ENCODE assay signal across 10 cellular contexts in genomic region chr3:50572801-50573371, GRCh38. TPM values are rescaled to one million over a fixed set of nuclear protein-coding genes. Genes with fewer than 3 reads are reported as not detected.
DNase-seq lines count a peak whose midpoint lies in the region; ATAC-seq and TF ChIP-seq lines count a peak whose summit lies in the region.
"Had no signal": no experiment of that assay in that cellular context is flagged by ENCODE, and none has a peak within 500 bp of the region (broad histone marks: within the 10 kb centered on the region; RNA-seq: fewer than 3 reads in every experiment).

No MANE protein-coding gene starts in this region.

- no peak for ATAC-seq in Right ventricle myocardium superior (ENCODE audit: poor library complexity)
- peak; percentile 7 to 13 for ATAC-seq in natural killer cell treated with Interleukin-12 subunit alpha and Interleukin-12 subunit beta and Interleukin-15 and Interleukin-18, amount 100 ng/mL, for 72 hours
- no peak for ATAC-seq in upper lobe of left lung (ENCODE audit: low FRiP score in 2 of 2)
- no peak for ATAC-seq in GM21526 (IDR thresholded peaks at IDR 0.05; ENCODE audit: low FRiP score, unreplicated experiment)

- peaks cover 47% of the 10 kb centered on the region for H3K4me1 ChIP-seq in left ventricle myocardium inferior
- peaks cover 29 to 56% (median 52%) of the 10 kb centered on the region in 4 donors for H3K4me1 ChIP-seq in upper lobe of left lung

- DNase-seq in left ventricle myocardium inferior (no peak), Right ventricle myocardium superior (no peak), upper lobe of left lung (no peak), occipital lobe (lab: John Stamatoyannopoulos, UW) (no peak), osteocyte (ENCODE audit: extremely low spot score, unreplicated experiment) (no peak)
- DNase-seq in activated T-helper 1 cell treated with anti-CD3 and anti-CD28 coated beads, Interleukin-12 subunit alpha, Interleukin-12 subunit beta, Interleukin-2, Interleukin-4 antibody, amounts not matched to agents 30 ng/mL and 10 ng/mL and 1 ng/mL, durations not matched to agents 14 hours and 24 hours and 36 hours (ENCODE audit: low spot score), result peak; percentile 42
- peak; percentile 66 for DNase-seq in natural killer cell treated with Interleukin-12 subunit alpha and Interleukin-12 subunit beta and Interleukin-15 and Interleukin-18, amount 100 ng/mL, for 72 hours (ENCODE audit: low spot score)

- H3K9me3 Mint-ChIP-seq in activated T-helper 1 cell treated with anti-CD3 and anti-CD28 coated beads, Interleukin-12 subunit alpha, Interleukin-12 subunit beta, Interleukin-2, Interleukin-4 antibody, amounts not matched to agents 30 ng/mL and 10 ng/mL and 1 ng/mL, durations not matched to agents 14 hours and 24 hours and 36 hours, result no peaks in the 10 kb centered on the region
- H3K9me3 Mint-ChIP-seq in natural killer cell treated with Interleukin-12 subunit alpha and Interleukin-12 subunit beta and Interleukin-15 and Interleukin-18, amount 100 ng/mL, for 72 hours, result no peaks in the 10 kb centered on the region
- no peaks in the 10 kb centered on the region for H3K9me3 Mint-ChIP-seq in osteocyte (ENCODE audit: unreplicated experiment)
- H3K9me3 Mint-ChIP-seq: nephron progenitor cell had no signal

- no peaks in the 10 kb centered on the region for H3K27me3 Mint-ChIP-seq in activated T-helper 1 cell treated with anti-CD3 and anti-CD28 coated beads, Interleukin-12 subunit alpha, Interleukin-12 subunit beta, Interleukin-2, Interleukin-4 antibody, amounts not matched to agents 30 ng/mL and 10 ng/mL and 1 ng/mL, durations not matched to agents 14 hours and 24 hours and 36 hours (ENCODE audit: insufficient read depth)
- no peaks in the 10 kb centered on the region for H3K27me3 Mint-ChIP-seq in natural killer cell treated with Interleukin-12 subunit alpha and Interleukin-12 subunit beta and Interleukin-15 and Interleukin-18, amount 100 ng/mL, for 72 hours
- H3K27me3 Mint-ChIP-seq in osteocyte (ENCODE audit: unreplicated experiment), result no peaks in the 10 kb centered on the region

- H3K27me3 ChIP-seq in left ventricle myocardium inferior (ENCODE audit: low read depth), result no peaks in the 10 kb centered on the region
- no peaks in the 10 kb centered on the region for H3K27me3 ChIP-seq in upper lobe of left lung

- H3K4me3 ChIP-seq in left ventricle myocardium inferior, result no peak overlapping the region
- no peak overlapping the region for H3K4me3 ChIP-seq in upper lobe of left lung
- H3K4me3 ChIP-seq: PC-9 had no signal

- H3K4me3 Mint-ChIP-seq in activated T-helper 1 cell treated with anti-CD3 and anti-CD28 coated beads, Interleukin-12 subunit alpha, Interleukin-12 subunit beta, Interleukin-2, Interleukin-4 antibody, amounts not matched to agents 30 ng/mL and 10 ng/mL and 1 ng/mL, durations not matched to agents 14 hours and 24 hours and 36 hours, result peak overlapping the region; percentile 97
- peak overlapping the region; percentile 77 for H3K4me3 Mint-ChIP-seq in natural killer cell treated with Interleukin-12 subunit alpha and Interleukin-12 subunit beta and Interleukin-15 and Interleukin-18, amount 100 ng/mL, for 72 hours
- no peak overlapping the region for H3K4me3 Mint-ChIP-seq in osteocyte (ENCODE audit: unreplicated experiment)
- H3K4me3 Mint-ChIP-seq: nephron progenitor cell had no signal

- H3K36me3 ChIP-seq in left ventricle myocardium inferior (peaks cover 27% of the 10 kb centered on the region), upper lobe of left lung (peaks cover 0 to 31% (median 10%) of the 10 kb centered on the region in 4 donors)

- peaks cover 78% of the 10 kb centered on the region for H3K4me1 Mint-ChIP-seq in activated T-helper 1 cell treated with anti-CD3 and anti-CD28 coated beads, Interleukin-12 subunit alpha, Interleukin-12 subunit beta, Interleukin-2, Interleukin-4 antibody, amounts not matched to agents 30 ng/mL and 10 ng/mL and 1 ng/mL, durations not matched to agents 14 hours and 24 hours and 36 hours (ENCODE audit: low read depth)
- peaks cover 57 to 59% of the 10 kb centered on the region in 2 donors for H3K4me1 Mint-ChIP-seq in natural killer cell treated with Interleukin-12 subunit alpha and Interleukin-12 subunit beta and Interleukin-15 and Interleukin-18, amount 100 ng/mL, for 72 hours (ENCODE audit: low read depth in 2 of 2)
- H3K4me1 Mint-ChIP-seq in osteocyte (ENCODE audit: unreplicated experiment), result peaks cover 14% of the 10 kb centered on the region

- TF ChIP-seq CTCF in left ventricle myocardium inferior (IDR thresholded peaks at IDR 0.05; ENCODE audit: borderline replicate concordance) (no peak), upper lobe of left lung (IDR thresholded peaks at IDR 0.05) (no peak), osteocyte (IDR thresholded peaks at IDR 0.05) (no peak)

- TF ChIP-seq POLR2A in upper lobe of left lung (IDR thresholded peaks at IDR 0.05), result no peak

- peak overlapping the region; percentile 75 for H3K27ac ChIP-seq in left ventricle myocardium inferior (replicated peaks)
- peak overlapping the region in 3 of 4 donors; percentile 63 to 79 (median 71) for H3K27ac ChIP-seq in upper lobe of left lung
- H3K27ac ChIP-seq: PC-9 had no signal

- H3K27ac Mint-ChIP-seq in activated T-helper 1 cell treated with anti-CD3 and anti-CD28 coated beads, Interleukin-12 subunit alpha, Interleukin-12 subunit beta, Interleukin-2, Interleukin-4 antibody, amounts not matched to agents 30 ng/mL and 10 ng/mL and 1 ng/mL, durations not matched to agents 14 hours and 24 hours and 36 hours, result peak overlapping the region; percentile 97
- peak overlapping the region; percentile 86 to 91 for H3K27ac Mint-ChIP-seq in natural killer cell treated with Interleukin-12 subunit alpha and Interleukin-12 subunit beta and Interleukin-15 and Interleukin-18, amount 100 ng/mL, for 72 hours
- H3K27ac Mint-ChIP-seq in osteocyte (ENCODE audit: unreplicated experiment), result no peak overlapping the region
- H3K27ac Mint-ChIP-seq: nephron progenitor cell had no signal

- 83 to 96% methylated on average over 3 to 4 of the region's 4 CpGs for WGBS in upper lobe of left lung, 2 donors

- intact Hi-C loops in left ventricle myocardium inferior (cut with micrococcal nuclease), result no loop called here
- intact Hi-C loops in Right ventricle myocardium superior (cut with DNase I), result no loop called here
- intact Hi-C loops in activated T-helper 1 cell treated with anti-CD3 and anti-CD28 coated beads, Interleukin-12 subunit alpha, Interleukin-12 subunit beta, Interleukin-2, Interleukin-4 antibody, amounts not matched to agents 30 ng/mL and 10 ng/mL and 1 ng/mL, durations not matched to agents 14 hours and 24 hours and 36 hours (cut with micrococcal nuclease), result loop anchor here (1.0 to 5.0 kb wide), 9 partner anchors 15 to 1096 kb away; partner anchors contain the start of genes DOCK3 and MANF

- TF ChIP-seq EP300 in upper lobe of left lung (IDR thresholded peaks at IDR 0.05), result no peak

- no peaks in the 10 kb centered on the region for H3K9me3 ChIP-seq in left ventricle myocardium inferior (replicated peaks)
- H3K9me3 ChIP-seq in upper lobe of left lung, result no peaks in the 10 kb centered on the region

- H3K36me3 Mint-ChIP-seq in activated T-helper 1 cell treated with anti-CD3 and anti-CD28 coated beads, Interleukin-12 subunit alpha, Interleukin-12 subunit beta, Interleukin-2, Interleukin-4 antibody, amounts not matched to agents 30 ng/mL and 10 ng/mL and 1 ng/mL, durations not matched to agents 14 hours and 24 hours and 36 hours (ENCODE audit: low read depth), result peaks cover 32% of the 10 kb centered on the region
- no peaks in the 10 kb centered on the region for H3K36me3 Mint-ChIP-seq in natural killer cell treated with Interleukin-12 subunit alpha and Interleukin-12 subunit beta and Interleukin-15 and Interleukin-18, amount 100 ng/mL, for 72 hours
- H3K36me3 Mint-ChIP-seq in osteocyte (ENCODE audit: unreplicated experiment), result no peaks in the 10 kb centered on the region

RNA-seq across cellular contexts. Expression of gene HEMK1, which starts 3.6 kb away (rescaled TPM):
- total RNA-seq in left ventricle myocardium inferior, result 16.1 TPM
- total RNA-seq in Right ventricle myocardium superior, result 19.5 TPM
- total RNA-seq in activated T-helper 1 cell treated with anti-CD3 and anti-CD28 coated beads, Interleukin-12 subunit alpha, Interleukin-12 subunit beta, Interleukin-2, Interleukin-4 antibody, amounts not matched to agents 30 ng/mL and 10 ng/mL and 1 ng/mL, durations not matched to agents 14 hours and 24 hours and 36 hours, result 54.1 and 58.0 TPM in 2 replicates
- total RNA-seq in natural killer cell treated with Interleukin-12 subunit alpha and Interleukin-12 subunit beta and Interleukin-15 and Interleukin-18, amount 100 ng/mL, for 72 hours, result 10 to 100 TPM; 31.5 to 48.4 TPM
- 10 to 100 TPM in 3 of 6 donors, 1 to 10 TPM in 3; 5.0 to 25.3 (median 9.6) TPM for total RNA-seq in upper lobe of left lung
- 6.9 TPM for total RNA-seq in occipital lobe
- 19.9 and 23.1 TPM in 2 replicates for total RNA-seq in osteocyte

RNA-seq across cellular contexts. Expression of gene C3orf18, which starts 5.3 kb away (rescaled TPM):
- total RNA-seq in left ventricle myocardium inferior (57.2 TPM), Right ventricle myocardium superior (53.1 TPM), upper lobe of left lung (1 to 10 TPM; 4.7 to 7.5 (median 5.7) TPM), occipital lobe (13.6 TPM), osteocyte (2.2 and 3.9 TPM in 2 replicates)
- 21.5 and 21.9 TPM in 2 replicates for total RNA-seq in activated T-helper 1 cell treated with anti-CD3 and anti-CD28 coated beads, Interleukin-12 subunit alpha, Interleukin-12 subunit beta, Interleukin-2, Interleukin-4 antibody, amounts not matched to agents 30 ng/mL and 10 ng/mL and 1 ng/mL, durations not matched to agents 14 hours and 24 hours and 36 hours
- 1 to 10 TPM; 5.1 to 6.2 TPM for total RNA-seq in natural killer cell treated with Interleukin-12 subunit alpha and Interleukin-12 subunit beta and Interleukin-15 and Interleukin-18, amount 100 ng/mL, for 72 hours

RNA-seq across cellular contexts. Expression of gene CISH, which starts 38.7 kb away (rescaled TPM):
- total RNA-seq in left ventricle myocardium inferior (16.6 TPM), Right ventricle myocardium superior (8.0 TPM), upper lobe of left lung (10 to 100 TPM; 35.8 to 66.9 (median 43.1) TPM), occipital lobe (0.16 TPM), osteocyte (1.7 and 2.4 TPM in 2 replicates)
- total RNA-seq in activated T-helper 1 cell treated with anti-CD3 and anti-CD28 coated beads, Interleukin-12 subunit alpha, Interleukin-12 subunit beta, Interleukin-2, Interleukin-4 antibody, amounts not matched to agents 30 ng/mL and 10 ng/mL and 1 ng/mL, durations not matched to agents 14 hours and 24 hours and 36 hours, result 334 and 341 TPM in 2 replicates
- total RNA-seq in natural killer cell treated with Interleukin-12 subunit alpha and Interleukin-12 subunit beta and Interleukin-15 and Interleukin-18, amount 100 ng/mL, for 72 hours, result 100 to 1,000 TPM; 146 to 151 TPM

RNA-seq across cellular contexts. Expression of gene MAPKAPK3, which starts 44.1 kb away (rescaled TPM):
- total RNA-seq in left ventricle myocardium inferior (359 TPM), Right ventricle myocardium superior (430 TPM), upper lobe of left lung (100 to 1,000 TPM in 1 of 6 donors, 10 to 100 TPM in 5; 30.2 to 102 (median 70.1) TPM), occipital lobe (5.5 TPM), osteocyte (24.8 and 31.9 TPM in 2 replicates)
- total RNA-seq in activated T-helper 1 cell treated with anti-CD3 and anti-CD28 coated beads, Interleukin-12 subunit alpha, Interleukin-12 subunit beta, Interleukin-2, Interleukin-4 antibody, amounts not matched to agents 30 ng/mL and 10 ng/mL and 1 ng/mL, durations not matched to agents 14 hours and 24 hours and 36 hours, result 191 and 201 TPM in 2 replicates
- total RNA-seq in natural killer cell treated with Interleukin-12 subunit alpha and Interleukin-12 subunit beta and Interleukin-15 and Interleukin-18, amount 100 ng/mL, for 72 hours, result 100 to 1,000 TPM in 1 of 2 donors, 10 to 100 TPM in 1; 84.8 to 106 TPM

Comparison
In these comparisons a context has a peak if more than half of its experiments do, and no peak if none do; other contexts are left out.
1. DNase-seq: peak in activated T-helper 1 cell treated with anti-CD3 and anti-CD28 coated beads, Interleukin-12 subunit alpha, Interleukin-12 subunit beta, Interleukin-2, Interleukin-4 antibody, amounts not matched to agents 30 ng/mL and 10 ng/mL and 1 ng/mL, durations not matched to agents 14 hours and 24 hours and 36 hours (single experiment) and natural killer cell treated with Interleukin-12 subunit alpha and Interleukin-12 subunit beta and Interleukin-15 and Interleukin-18, amount 100 ng/mL, for 72 hours (single experiment); none in left ventricle myocardium inferior (single experiment), Right ventricle myocardium superior (single experiment), upper lobe of left lung (0 of 2), occipital lobe (single experiment) and osteocyte (single experiment).
2. ATAC-seq: peak in natural killer cell treated with Interleukin-12 subunit alpha and Interleukin-12 subunit beta and Interleukin-15 and Interleukin-18, amount 100 ng/mL, for 72 hours (2 of 2); none in Right ventricle myocardium superior (single experiment), upper lobe of left lung (0 of 2) and GM21526 (single experiment).